ENCODE assay signal across 1 cellular context in genomic region chr6:113969888-113970807, GRCh38.
TF ChIP-seq lines count a peak whose summit lies in the region.

No MANE protein-coding gene starts in this region.

TF ChIP-seq in K562, 482 proteins besides CTCF, POLR2A, EP300 and RAD21 (continued from another document and continues in another):
- TF ChIP-seq USF1 (CRISPR knock-in tag; IDR thresholded peaks at IDR 0.05) = no peak
- no peak for TF ChIP-seq OTX1 (CRISPR knock-in tag; IDR thresholded peaks at IDR 0.05)
- TF ChIP-seq EP400 (IDR thresholded peaks at IDR 0.05) = no peak
- no peak for TF ChIP-seq ZEB2 (IDR thresholded peaks at IDR 0.05)
- no peak for TF ChIP-seq HDAC3 (IDR thresholded peaks at IDR 0.05; ENCODE audit: borderline replicate concordance, partially characterized antibody)
- no peak for TF ChIP-seq IRF2 (CRISPR knock-in tag; IDR thresholded peaks at IDR 0.05)
- TF ChIP-seq EGR1 (conservative IDR thresholded peaks at IDR 0.05) = peak; percentile 38
- TF ChIP-seq HDAC6 (IDR thresholded peaks at IDR 0.05; ENCODE audit: low read depth, low read length) = no peak
- TF ChIP-seq ZNF76 (CRISPR knock-in tag; IDR thresholded peaks at IDR 0.05; ENCODE audit: borderline replicate concordance) = no peak
- no peak for TF ChIP-seq CHAMP1 (IDR thresholded peaks at IDR 0.05)
- no peak for TF ChIP-seq ZNF280A (IDR thresholded peaks at IDR 0.05; ENCODE audit: low read depth, partially characterized antibody)
- TF ChIP-seq HNRNPUL1 (IDR thresholded peaks at IDR 0.05; ENCODE audit: low read length) = no peak
- TF ChIP-seq NKRF (IDR thresholded peaks at IDR 0.05; ENCODE audit: borderline replicate concordance) = no peak
- no peak for TF ChIP-seq RERE (CRISPR knock-in tag; IDR thresholded peaks at IDR 0.05; ENCODE audit: borderline replicate concordance)
- 0 out of 2 replicates have a peak, but pooled peaks have one; percentile 20 for TF ChIP-seq ETS1 (conservative IDR thresholded peaks at IDR 0.05; ENCODE audit: control insufficient read depth, low read depth, low read length)
- TF ChIP-seq FOXJ2 (tag; IDR thresholded peaks at IDR 0.05) = no peak
- TF ChIP-seq ZC3H8 (IDR thresholded peaks at IDR 0.05) = no peak
- no peak for TF ChIP-seq MCM7 (IDR thresholded peaks at IDR 0.05)
- TF ChIP-seq ZMIZ1 (IDR thresholded peaks at IDR 0.05; ENCODE audit: low read depth in 2 of 2, low read length in 2 of 2) = no peak
- TF ChIP-seq TOE1 (IDR thresholded peaks at IDR 0.05; ENCODE audit: borderline replicate concordance) = peak; percentile 48; the same call in 1 of the 2 replicates
- TF ChIP-seq TOE1 (CRISPR knock-in tag; IDR thresholded peaks at IDR 0.05; ENCODE audit: borderline replicate concordance, low read depth) = no peak
- no peak for TF ChIP-seq GTF2B (IDR thresholded peaks at IDR 0.05; ENCODE audit: extremely low read depth, insufficient read length)
- TF ChIP-seq SMAD4 (CRISPR knock-in tag; conservative IDR thresholded peaks at IDR 0.05) = no peak
- TF ChIP-seq MBD2 (IDR thresholded peaks at IDR 0.05; ENCODE audit: borderline replicate concordance, low read depth) = no peak
- no peak for TF ChIP-seq ZNF77 (CRISPR knock-in tag; IDR thresholded peaks at IDR 0.05)
- TF ChIP-seq TARDBP (IDR thresholded peaks at IDR 0.05) = no peak
- no peak for TF ChIP-seq ZNF551 (CRISPR knock-in tag; IDR thresholded peaks at IDR 0.05)
- no peak for TF ChIP-seq TFAP4 (CRISPR knock-in tag; IDR thresholded peaks at IDR 0.05; ENCODE audit: borderline replicate concordance)
- no peak for TF ChIP-seq ZFP1 (CRISPR knock-in tag; IDR thresholded peaks at IDR 0.05)
- no peak; the same call in 1 of the 2 replicates for TF ChIP-seq VEZF1 (CRISPR knock-in tag; IDR thresholded peaks at IDR 0.05)
- no peak for TF ChIP-seq TGIF2 (CRISPR knock-in tag; IDR thresholded peaks at IDR 0.05)
- no peak for TF ChIP-seq KAT7 (CRISPR knock-in tag; IDR thresholded peaks at IDR 0.05; ENCODE audit: borderline replicate concordance)
- TF ChIP-seq USF2 (CRISPR knock-in tag; IDR thresholded peaks at IDR 0.05) = no peak
- no peak for TF ChIP-seq MAX (CRISPR knock-in tag; IDR thresholded peaks at IDR 0.05)
- 0 out of 2 replicates have a peak, but pooled peaks have one; percentile 57 for TF ChIP-seq LCOR (CRISPR knock-in tag; IDR thresholded peaks at IDR 0.05)
- no peak for TF ChIP-seq KAT2B (IDR thresholded peaks at IDR 0.05; ENCODE audit: low read depth, low read length)
